Comparison of ENCODE assay signal across 25 cellular contexts in the genomic region with DNA sequence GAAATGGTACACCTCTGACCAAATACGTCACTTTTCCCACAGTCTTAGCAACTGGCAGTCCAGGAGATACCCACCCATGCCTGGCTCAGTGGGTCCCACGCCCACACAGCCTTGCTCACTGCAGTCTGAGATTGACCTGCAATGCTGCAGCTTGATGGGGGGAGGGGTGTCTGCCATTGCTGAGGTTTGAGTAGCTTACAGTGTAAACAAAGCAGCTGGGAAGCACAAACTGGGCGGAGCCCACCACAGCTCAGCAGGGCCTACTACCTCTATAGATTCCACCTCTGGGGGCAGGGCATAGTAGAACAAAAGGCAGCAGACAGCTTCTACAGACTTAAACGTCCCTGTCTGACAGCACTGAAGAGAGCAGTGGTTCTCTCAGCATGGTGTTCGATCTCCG. TPM values are rescaled to one million over a fixed set of nuclear protein-coding genes. Genes with fewer than 3 reads are reported as not detected.
DNase-seq lines count a peak whose midpoint lies in the region; FAIRE-seq and TF ChIP-seq lines count a peak whose summit lies in the region.
"Had no signal": no experiment of that assay in that cellular context is flagged by ENCODE, and none has a peak within 500 bp of the region (broad histone marks: within the 10 kb centered on the region; RNA-seq: fewer than 3 reads in every experiment).

No MANE protein-coding gene starts in this region.

- in situ Hi-C loops in GM13976 (cut with MboI; ENCODE audit: low sequenced_read_pairs, unreplicated experiment) = no loop called here

- no peak for TF ChIP-seq CTCF in epithelial cell of esophagus (IDR thresholded peaks at IDR 0.05; ENCODE audit: insufficient read depth, low read depth, low read length, missing control alignments)
- TF ChIP-seq CTCF in nephron progenitor cell (IDR thresholded peaks at IDR 0.05) = no peak
- no peak for TF ChIP-seq CTCF in endothelial cell (IDR thresholded peaks at IDR 0.05; ENCODE audit: unreplicated experiment)
- TF ChIP-seq CTCF in GM13976 (IDR thresholded peaks at IDR 0.05; ENCODE audit: borderline replicate concordance, control extremely low read depth, extremely low read depth, insufficient read depth, missing control alignments) = no peak

- DNase-seq in NCI-H510A (lab: John Stamatoyannopoulos, UW) (peak; percentile 7), NCI-H510A treated with DMSO at 0.1 percent for 48 hours (lab: John Stamatoyannopoulos, UW) (no peak), NCI-H748 (lab: John Stamatoyannopoulos, UW; ENCODE audit: unreplicated experiment) (peak; percentile 72), epithelial cell of esophagus (ENCODE audit: low read depth) (peak; percentile 2), nephron progenitor cell (peak; percentile 4), urothelium cell line (ENCODE audit: low spot score) (no peak), endothelial cell (ENCODE audit: low spot score) (no peak), GM13976 (ENCODE audit: low spot score) (no peak)
- DNase-seq: activated CD4-positive, alpha-beta T cell treated with anti-CD3 and anti-CD28 coated beads for 36 hours; activated CD8-positive, alpha-beta T cell treated with anti-CD3 and anti-CD28 coated beads, Interleukin-2, amount 10 ng/mL, durations not matched to agents 7 days and 5 days; anterior cingulate cortex; GM23248; Kasumi-1; kidney glomerular epithelial cell; lower lobe of right lung; MV-4-11; NCI-H69; ovary; spleen; transverse colon had no signal

- no peak overlapping the region for H3K27ac Mint-ChIP-seq in nephron progenitor cell
- H3K27ac Mint-ChIP-seq in endothelial cell (ENCODE audit: unreplicated experiment) = no peak overlapping the region
- H3K27ac Mint-ChIP-seq: activated CD4-positive, alpha-beta T cell treated with anti-CD3 and anti-CD28 coated beads for 36 hours; activated CD8-positive, alpha-beta T cell treated with anti-CD3 and anti-CD28 coated beads, Interleukin-2, amount 10 ng/mL, durations not matched to agents 7 days and 5 days; activated naive CD8-positive, alpha-beta T cell; nephron had no signal

- peaks cover 11% of the 10 kb centered on the region for H3K4me1 Mint-ChIP-seq in nephron progenitor cell
- no peaks in the 10 kb centered on the region for H3K4me1 Mint-ChIP-seq in endothelial cell (ENCODE audit: unreplicated experiment)
- H3K4me1 Mint-ChIP-seq: activated CD4-positive, alpha-beta T cell treated with anti-CD3 and anti-CD28 coated beads for 36 hours; nephron had no signal

- H3K36me3 Mint-ChIP-seq in nephron progenitor cell (ENCODE audit: low read depth) (peaks cover 21% of the 10 kb centered on the region), endothelial cell (ENCODE audit: low read depth, unreplicated experiment) (no peaks in the 10 kb centered on the region)

- no peak overlapping the region for H3K4me3 ChIP-seq in epithelial cell of esophagus (ENCODE audit: low read length)
- H3K4me3 ChIP-seq: A549, cardiac muscle cell, GM23248, lower lobe of right lung, ovary, right atrium auricular region, spleen, transverse colon had no signal

- FAIRE-seq in urothelium cell line (lab: Jason Lieb, UNC) = no peak

- peaks cover 3% of the 10 kb centered on the region for H3K27me3 Mint-ChIP-seq in nephron progenitor cell (ENCODE audit: low read depth, poor library complexity)
- no peaks in the 10 kb centered on the region for H3K27me3 Mint-ChIP-seq in endothelial cell (ENCODE audit: unreplicated experiment)
- H3K27me3 Mint-ChIP-seq: activated CD4-positive, alpha-beta T cell treated with anti-CD3 and anti-CD28 coated beads for 36 hours; activated naive CD8-positive, alpha-beta T cell had no signal

- H3K9me3 Mint-ChIP-seq in nephron progenitor cell (peaks cover 87% of the 10 kb centered on the region), endothelial cell (ENCODE audit: unreplicated experiment) (no peaks in the 10 kb centered on the region)

- no peak overlapping the region for H3K4me3 Mint-ChIP-seq in nephron progenitor cell
- H3K4me3 Mint-ChIP-seq in endothelial cell (ENCODE audit: unreplicated experiment) = no peak overlapping the region
- H3K4me3 Mint-ChIP-seq: activated CD4-positive, alpha-beta T cell treated with anti-CD3 and anti-CD28 coated beads for 36 hours; activated CD8-positive, alpha-beta T cell treated with anti-CD3 and anti-CD28 coated beads, Interleukin-2, amount 10 ng/mL, durations not matched to agents 7 days and 5 days; activated naive CD8-positive, alpha-beta T cell; nephron had no signal

RNA-seq across cellular contexts. Expression of a gene that starts 52.7 kb away (rescaled TPM):
- 3.3 TPM for total RNA-seq in endothelial cell (ENCODE audit: unreplicated experiment)

Comparison
In these comparisons a context has a peak if more than half of its experiments do, and no peak if none do; other contexts are left out.
1. DNase-seq: peak in NCI-H510A (single experiment), NCI-H748 (single experiment), epithelial cell of esophagus (single experiment) and nephron progenitor cell (single experiment); none in NCI-H510A treated with DMSO at 0.1 percent for 48 hours (single experiment), urothelium cell line (single experiment), endothelial cell (single experiment) and GM13976 (single experiment).